ENCODE assay signal across 21 cellular contexts in the genomic region with DNA sequence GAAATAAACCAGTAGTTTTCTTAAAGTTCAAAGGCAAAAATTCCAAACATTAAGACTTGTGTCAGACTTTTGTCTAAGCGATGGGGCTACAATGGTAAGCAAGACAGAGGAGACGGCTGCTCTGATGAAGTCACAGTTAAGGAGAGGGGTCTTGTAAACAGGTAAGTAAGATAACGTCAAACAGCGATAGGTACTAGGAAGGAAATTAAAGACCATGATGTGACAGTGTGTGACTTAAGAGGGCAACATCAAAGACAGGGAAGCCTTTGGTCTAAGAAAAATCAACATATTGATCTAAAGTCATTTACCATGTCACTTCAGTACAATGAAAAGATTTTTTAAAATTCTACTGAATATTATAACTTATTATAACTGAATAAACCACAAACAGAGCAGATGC.
"Had no signal": no experiment of that assay in that cellular context is flagged by ENCODE, and none has a peak within 500 bp of the region (broad histone marks: within the 10 kb centered on the region; RNA-seq: fewer than 3 reads in every experiment).

No MANE protein-coding gene starts in this region.

- H3K4me3 Mint-ChIP-seq: activated CD4-positive, alpha-beta memory T cell treated with anti-CD3 and anti-CD28 coated beads for 36 hours; activated CD4-positive, alpha-beta T cell treated with anti-CD3 and anti-CD28 coated beads, Interleukin-2, amount 10 ng/mL, durations not matched to agents 7 days and 5 days; activated T-cell treated with anti-CD3 and anti-CD28 coated beads, Interleukin-2, amount 50 U/mL, for 4 hours; T-helper 1 cell treated with Interleukin-12 subunit alpha and Interleukin-12 subunit beta and Interleukin-4 antibody, amounts not matched to agents 30 μg/mL and 1 μg/mL, for 36 hours had no signal

- H3K9me3 Mint-ChIP-seq: activated CD4-positive, alpha-beta memory T cell treated with anti-CD3 and anti-CD28 coated beads for 36 hours; activated CD4-positive, alpha-beta T cell treated with anti-CD3 and anti-CD28 coated beads, Interleukin-2, amount 10 ng/mL, durations not matched to agents 7 days and 5 days; activated naive CD4-positive, alpha-beta T cell treated with anti-CD3 and anti-CD28 coated beads, Interleukin-2, amount 50 U/mL, for 72 hours; activated T-cell treated with anti-CD3 and anti-CD28 coated beads, Interleukin-2, amount 50 U/mL, for 4 hours; T-helper 1 cell treated with Interleukin-12 subunit alpha and Interleukin-12 subunit beta and Interleukin-4 antibody, amounts not matched to agents 30 μg/mL and 1 μg/mL, for 36 hours had no signal

- FAIRE-seq: RCC 7860 had no signal

- H3K36me3 Mint-ChIP-seq: activated naive CD4-positive, alpha-beta T cell treated with anti-CD3 and anti-CD28 coated beads, Interleukin-2, amount 50 U/mL, for 72 hours had no signal

- H3K27ac Mint-ChIP-seq: activated CD4-positive, alpha-beta memory T cell treated with anti-CD3 and anti-CD28 coated beads for 36 hours; activated CD4-positive, alpha-beta T cell treated with anti-CD3 and anti-CD28 coated beads, Interleukin-2, amount 10 ng/mL, durations not matched to agents 7 days and 5 days; T-helper 1 cell treated with Interleukin-12 subunit alpha and Interleukin-12 subunit beta and Interleukin-4 antibody, amounts not matched to agents 30 μg/mL and 1 μg/mL, for 36 hours had no signal

- DNase-seq: activated CD4-positive, alpha-beta memory T cell treated with anti-CD3 and anti-CD28 coated beads for 36 hours; activated CD4-positive, alpha-beta T cell treated with anti-CD3 and anti-CD28 coated beads, Interleukin-2, amount 10 ng/mL, durations not matched to agents 7 days and 5 days; activated CD4-positive, CD25-positive, alpha-beta regulatory T cell; activated CD8-positive, alpha-beta memory T cell treated with anti-CD3 and anti-CD28 coated beads for 24 hours; activated effector memory CD4-positive, alpha-beta T cell treated with anti-CD3 and anti-CD28 coated beads, Interleukin-2, amount 50 U/mL, for 16 hours; activated naive CD4-positive, alpha-beta T cell treated with Interleukin-2 at 50 U/mL for 16 hours; activated T-cell treated with anti-CD3 and anti-CD28 coated beads, Interleukin-2, amount 50 U/mL, for 4 hours; Karpas-422; MM.1S; NCI-H1105; NCI-H1436 treated with DMSO at 0.1 percent for 48 hours; NCI-H187 treated with DMSO at 0.1 percent for 48 hours; NCI-H2081 treated with DMSO at 0.1 percent for 48 hours; NCI-H446; NCI-H524; PC-3; SHP77; T-helper 9 cell had no signal

- H3K27me3 Mint-ChIP-seq: activated CD4-positive, alpha-beta memory T cell treated with anti-CD3 and anti-CD28 coated beads for 36 hours; activated CD4-positive, alpha-beta T cell treated with anti-CD3 and anti-CD28 coated beads, Interleukin-2, amount 10 ng/mL, durations not matched to agents 7 days and 5 days had no signal

- ATAC-seq: activated naive CD4-positive, alpha-beta T cell treated with anti-CD3 and anti-CD28 coated beads, Interleukin-2, amount 50 U/mL, for 72 hours; activated T-cell treated with anti-CD3 and anti-CD28 coated beads, Interleukin-2, amount 50 U/mL, for 4 hours; PC-3 had no signal
